Comparison of ENCODE assay signal across 1 cellular context in genomic region chr6:137678451-137678850, GRCh38.
TF ChIP-seq lines count a peak whose summit lies in the region.

No MANE protein-coding gene starts in this region.

TF ChIP-seq in HepG2, 621 proteins besides CTCF, POLR2A, EP300 and RAD21 (continued from another document):
- TF ChIP-seq ZNF577 (CRISPR knock-in tag; IDR thresholded peaks at IDR 0.05; ENCODE audit: borderline replicate concordance, low read depth) (no peak), AGO2 (optimal IDR thresholded peaks at IDR 0.05; ENCODE audit: low read depth, low read length) (no peak), ATAD3A (CRISPR knock-in tag; IDR thresholded peaks at IDR 0.05) (no peak), ZNF124 (CRISPR knock-in tag; IDR thresholded peaks at IDR 0.05) (no peak), ZNF24 (IDR thresholded peaks at IDR 0.05) (no peak), ZFP62 (CRISPR knock-in tag; IDR thresholded peaks at IDR 0.05) (no peak), THAP8 (CRISPR knock-in tag; IDR thresholded peaks at IDR 0.05; ENCODE audit: borderline replicate concordance) (no peak), ZNF83 (CRISPR knock-in tag; IDR thresholded peaks at IDR 0.05; ENCODE audit: borderline replicate concordance) (no peak), ZBTB39 (CRISPR knock-in tag; IDR thresholded peaks at IDR 0.05) (no peak), ZNF207 (IDR thresholded peaks at IDR 0.05; ENCODE audit: borderline replicate concordance) (no peak), REXO4 (CRISPR knock-in tag; IDR thresholded peaks at IDR 0.05; ENCODE audit: borderline replicate concordance) (no peak), MAFG (CRISPR knock-in tag; IDR thresholded peaks at IDR 0.05) (no peak), FIP1L1 (IDR thresholded peaks at IDR 0.05; ENCODE audit: borderline replicate concordance, insufficient read depth, low read depth, low read length) (no peak), GABPB1 (CRISPR knock-in tag; IDR thresholded peaks at IDR 0.05) (no peak), ZNF414 (CRISPR knock-in tag; IDR thresholded peaks at IDR 0.05) (no peak), RBM22 (optimal IDR thresholded peaks at IDR 0.05; ENCODE audit: low read length) (no peak)
